18 cellular contexts compared by ENCODE assay signal in genomic region chr22:31953251-31953650, GRCh38. TPM values are rescaled to one million over a fixed set of nuclear protein-coding genes. Genes with fewer than 3 reads are reported as not detected.
A peak's percentile ranks its signal among the peaks of the same experiment; 100 is the strongest.
DNase-seq lines count a peak whose midpoint lies in the region; ATAC-seq and TF ChIP-seq lines count a peak whose summit lies in the region.
"Had no signal": no experiment of that assay in that cellular context is flagged by ENCODE, and none has a peak within 500 bp of the region (broad histone marks: within the 10 kb centered on the region; RNA-seq: fewer than 3 reads in every experiment).

No MANE protein-coding gene starts in this region.

- CTCF ChIA-PET in activated naive CD4-positive, alpha-beta T cell treated with anti-CD3 and anti-CD28 coated beads, Interleukin-2, amount 10 ng/mL, durations not matched to agents 7 days and 5 days (lab: Charles Lee) = interaction anchor here (0.6 to 6.6 kb wide), 3 partner anchors 11 to 45 kb away, joined by 3 to 38 read pairs (median 4); no protein-coding TSS in a partner anchor

- no peak overlapping the region for H3K4me3 ChIP-seq in breast epithelium
- no peak overlapping the region for H3K4me3 ChIP-seq in muscle layer of duodenum (ENCODE audit: low read depth in 1 of 2, low read length in 2 of 2)
- H3K4me3 ChIP-seq in thyroid gland (replicated peaks in 1 of 3) = no peak overlapping the region
- H3K4me3 ChIP-seq: PC-9 had no signal

- intact Hi-C loops in breast epithelium (cut with DNase I; ENCODE audit: low total_unique reads) = no loop called here
- intact Hi-C loops in thyroid gland (cut with DNase I) = no loop called here

- H3K4me1 ChIP-seq in breast epithelium (peaks cover 0 to 18% of the 10 kb centered on the region in 2 donors), muscle layer of duodenum (ENCODE audit: control insufficient read depth in 1 of 2, insufficient read depth in 2 of 2, low read length in 2 of 2) (peaks cover 27 to 39% of the 10 kb centered on the region in 2 donors), thyroid gland (peaks cover 6 to 44% of the 10 kb centered on the region in 2 donors)

- H3K4me3 Mint-ChIP-seq in activated naive CD4-positive, alpha-beta T cell treated with anti-CD3 and anti-CD28 coated beads, Interleukin-2, amount 50 U/mL, for 24 hours = no peak overlapping the region
- no peak overlapping the region for H3K4me3 Mint-ChIP-seq in activated naive CD4-positive, alpha-beta T cell treated with anti-CD3 and anti-CD28 coated beads, Interleukin-2, amount 10 ng/mL, durations not matched to agents 7 days and 5 days
- H3K4me3 Mint-ChIP-seq: naive B cell had no signal

- DNase-seq in activated naive CD4-positive, alpha-beta T cell treated with anti-CD3 and anti-CD28 coated beads, Interleukin-2, amount 10 ng/mL, durations not matched to agents 7 days and 5 days = no peak
- DNase-seq in breast epithelium (ENCODE audit: low spot score in 2 of 2) (no peak), thyroid gland (no peak), amniotic stem cell (lab: John Stamatoyannopoulos, UW) (no peak)
- DNase-seq: activated CD4-positive, alpha-beta T cell treated with anti-CD3 and anti-CD28 coated beads, Interleukin-2, amount 50 U/mL, for 1 hour; activated effector memory CD4-positive, alpha-beta T cell treated with Interleukin-2 at 50 U/mL for 16 hours; head of caudate nucleus; KBM-7; left cardiac atrium; naive B cell; NCI-H1694; NCI-H510A treated with DMSO at 0.1 percent for 48 hours; substantia nigra had no signal

- TF ChIP-seq POLR2A in breast epithelium (IDR thresholded peaks at IDR 0.05) (no peak), thyroid gland (IDR thresholded peaks at IDR 0.05) (no peak)

- WGBS in thyroid gland, 2 donors = 92 to 94% methylated on average over 3 of the region's 3 CpGs

- no peak for ATAC-seq in HG03108 (IDR thresholded peaks at IDR 0.05; ENCODE audit: unreplicated experiment)
- ATAC-seq in HG03342 (IDR thresholded peaks at IDR 0.05; ENCODE audit: unreplicated experiment) = no peak

- no peak for TF ChIP-seq CTCF in breast epithelium (IDR thresholded peaks at IDR 0.05)
- TF ChIP-seq CTCF in thyroid gland (IDR thresholded peaks at IDR 0.05) = no peak

- peaks cover 2% of the 10 kb centered on the region for H3K36me3 Mint-ChIP-seq in activated naive CD4-positive, alpha-beta T cell treated with anti-CD3 and anti-CD28 coated beads, Interleukin-2, amount 50 U/mL, for 24 hours
- H3K36me3 Mint-ChIP-seq in activated naive CD4-positive, alpha-beta T cell treated with anti-CD3 and anti-CD28 coated beads, Interleukin-2, amount 10 ng/mL, durations not matched to agents 7 days and 5 days = peaks cover 72% of the 10 kb centered on the region

- no peaks in the 10 kb centered on the region for H3K27me3 Mint-ChIP-seq in activated naive CD4-positive, alpha-beta T cell treated with anti-CD3 and anti-CD28 coated beads, Interleukin-2, amount 50 U/mL, for 24 hours
- no peaks in the 10 kb centered on the region for H3K27me3 Mint-ChIP-seq in activated naive CD4-positive, alpha-beta T cell treated with anti-CD3 and anti-CD28 coated beads, Interleukin-2, amount 10 ng/mL, durations not matched to agents 7 days and 5 days
- H3K27me3 Mint-ChIP-seq: naive B cell had no signal

- peaks cover 63% of the 10 kb centered on the region for H3K4me1 Mint-ChIP-seq in activated naive CD4-positive, alpha-beta T cell treated with anti-CD3 and anti-CD28 coated beads, Interleukin-2, amount 50 U/mL, for 24 hours
- peaks cover 72% of the 10 kb centered on the region for H3K4me1 Mint-ChIP-seq in activated naive CD4-positive, alpha-beta T cell treated with anti-CD3 and anti-CD28 coated beads, Interleukin-2, amount 10 ng/mL, durations not matched to agents 7 days and 5 days

- H3K27me3 ChIP-seq in breast epithelium (no peaks in the 10 kb centered on the region), muscle layer of duodenum (ENCODE audit: low read depth, low read length) (no peaks in the 10 kb centered on the region), thyroid gland (no peaks in the 10 kb centered on the region)

- H3K27ac ChIP-seq in breast epithelium (peak overlapping the region; percentile 52 to 74), muscle layer of duodenum (ENCODE audit: low read length) (peak overlapping the region; percentile 85), thyroid gland (peak overlapping the region in 2 of 3 donors; percentile 19 to 54)

- H3K27ac Mint-ChIP-seq in activated naive CD4-positive, alpha-beta T cell treated with anti-CD3 and anti-CD28 coated beads, Interleukin-2, amount 50 U/mL, for 24 hours = peak overlapping the region; percentile 20
- no peak overlapping the region for H3K27ac Mint-ChIP-seq in activated naive CD4-positive, alpha-beta T cell treated with anti-CD3 and anti-CD28 coated beads, Interleukin-2, amount 10 ng/mL, durations not matched to agents 7 days and 5 days

- H3K9me3 Mint-ChIP-seq in activated naive CD4-positive, alpha-beta T cell treated with anti-CD3 and anti-CD28 coated beads, Interleukin-2, amount 50 U/mL, for 24 hours = no peaks in the 10 kb centered on the region
- no peaks in the 10 kb centered on the region for H3K9me3 Mint-ChIP-seq in activated naive CD4-positive, alpha-beta T cell treated with anti-CD3 and anti-CD28 coated beads, Interleukin-2, amount 10 ng/mL, durations not matched to agents 7 days and 5 days
- H3K9me3 Mint-ChIP-seq: naive B cell had no signal

- no peaks in the 10 kb centered on the region for H3K36me3 ChIP-seq in breast epithelium
- H3K36me3 ChIP-seq in muscle layer of duodenum (ENCODE audit: control insufficient read depth in 1 of 2, insufficient read depth in 2 of 2, low read length in 2 of 2) = peaks cover 16 to 25% of the 10 kb centered on the region in 2 donors
- H3K36me3 ChIP-seq in thyroid gland = peaks cover 17% of the 10 kb centered on the region in 2 donors

- H3K9me3 ChIP-seq in breast epithelium (no peaks in the 10 kb centered on the region), muscle layer of duodenum (ENCODE audit: control insufficient read depth in 1 of 2, low read length in 2 of 2) (no peaks in the 10 kb centered on the region), thyroid gland (no peaks in the 10 kb centered on the region)

RNA-seq across cellular contexts. Expression of gene YWHAH, which starts 8.9 kb away (rescaled TPM):
- 10 to 100 TPM; 58.7 to 94.3 (median 85.9) TPM for total RNA-seq in breast epithelium
- total RNA-seq in thyroid gland = 100 to 1,000 TPM in 2 of 4 donors, 10 to 100 TPM in 2; 93.0 to 111 (median 103) TPM
